ENCODE assay signal across 1 cellular context in genomic region chr18:2874765-2875164, GRCh38.
A peak's percentile ranks its signal among the peaks of the same experiment; 100 is the strongest.
TF ChIP-seq lines count a peak whose summit lies in the region.

No MANE protein-coding gene starts in this region.

TF ChIP-seq in K562, 482 proteins besides CTCF, POLR2A, EP300 and RAD21:
- no peak for TF ChIP-seq CHCHD3 (CRISPR knock-in tag; IDR thresholded peaks at IDR 0.05)
- TF ChIP-seq THAP7 (CRISPR knock-in tag; IDR thresholded peaks at IDR 0.05), result 0 out of 2 replicates have a peak, but pooled peaks have one; percentile 9
